8 cellular contexts compared by ENCODE assay signal in the genomic region with DNA sequence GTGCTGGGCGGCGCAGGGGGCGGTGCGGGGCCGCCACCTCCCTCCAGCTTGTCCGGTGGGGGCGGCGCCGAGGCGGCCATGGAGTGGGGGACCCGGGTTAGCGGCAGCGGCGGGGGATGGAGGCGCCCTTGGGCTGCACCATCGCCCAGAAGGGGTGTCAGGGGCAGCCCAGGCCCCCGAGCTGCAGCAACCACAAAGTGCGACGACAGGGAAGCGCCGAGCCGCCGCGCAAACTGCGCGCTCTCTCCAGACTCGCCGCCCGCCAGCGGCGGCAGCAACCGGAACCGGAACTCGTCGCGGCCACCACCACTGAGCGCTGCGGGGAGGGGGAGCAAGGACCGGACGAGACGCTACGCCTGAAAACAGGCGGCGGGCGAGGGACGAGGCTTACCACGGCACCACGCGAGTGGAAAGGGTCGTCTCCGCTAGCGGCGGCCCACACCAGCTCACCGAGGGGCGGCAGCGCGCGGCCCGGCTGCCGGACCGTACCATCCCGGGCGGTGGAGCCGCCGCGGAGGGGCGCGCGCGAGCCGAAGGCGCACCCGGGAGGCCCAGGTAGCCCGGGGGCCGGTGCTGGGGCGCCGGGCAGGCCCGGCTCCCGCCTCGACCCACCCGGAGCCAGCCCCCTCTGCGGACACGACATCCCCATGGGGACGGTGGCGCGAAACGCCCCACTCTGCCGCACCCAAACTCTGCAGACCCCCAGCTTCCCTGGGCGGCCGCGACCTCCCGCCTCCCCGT. TPM values are rescaled to one million over a fixed set of nuclear protein-coding genes. Genes with fewer than 3 reads are reported as not detected.
DNase-seq lines count a peak whose midpoint lies in the region; ATAC-seq and TF ChIP-seq lines count a peak whose summit lies in the region.

A gene with protein sequence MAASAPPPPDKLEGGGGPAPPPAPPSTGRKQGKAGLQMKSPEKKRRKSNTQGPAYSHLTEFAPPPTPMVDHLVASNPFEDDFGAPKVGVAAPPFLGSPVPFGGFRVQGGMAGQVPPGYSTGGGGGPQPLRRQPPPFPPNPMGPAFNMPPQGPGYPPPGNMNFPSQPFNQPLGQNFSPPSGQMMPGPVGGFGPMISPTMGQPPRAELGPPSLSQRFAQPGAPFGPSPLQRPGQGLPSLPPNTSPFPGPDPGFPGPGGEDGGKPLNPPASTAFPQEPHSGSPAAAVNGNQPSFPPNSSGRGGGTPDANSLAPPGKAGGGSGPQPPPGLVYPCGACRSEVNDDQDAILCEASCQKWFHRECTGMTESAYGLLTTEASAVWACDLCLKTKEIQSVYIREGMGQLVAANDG (minus strand): TSS at position 286 of the 741 bp plus-strand sequence. CDS start 206 bp downstream, at position 80.

- CTCF ChIA-PET in activated CD4-positive, alpha-beta T cell treated with anti-CD3 and anti-CD28 coated beads for 36 hours (lab: Charles Lee) = interaction anchor here (0.6 to 2.4 kb wide), 10 partner anchors 9 to 123 kb away, joined by 3 to 15 read pairs (median 3); a partner anchor contains a TSS

- peaks cover 39% of the 10 kb centered on the region for H3K36me3 Mint-ChIP-seq in activated CD4-positive, alpha-beta T cell treated with anti-CD3 and anti-CD28 coated beads for 36 hours (ENCODE audit: low read depth)

- H3K4me3 Mint-ChIP-seq in activated CD4-positive, alpha-beta T cell treated with anti-CD3 and anti-CD28 coated beads for 36 hours = peak within 1 kb of the TSS; percentile 91

- peak within 1 kb of the TSS; percentile 93 for H3K27ac Mint-ChIP-seq in activated CD4-positive, alpha-beta T cell treated with anti-CD3 and anti-CD28 coated beads for 36 hours

- H3K27me3 Mint-ChIP-seq in activated CD4-positive, alpha-beta T cell treated with anti-CD3 and anti-CD28 coated beads for 36 hours = no peaks in the 10 kb centered on the region

- peak; percentile 25 for TF ChIP-seq CTCF in AG09309 (IDR thresholded peaks at IDR 0.05; ENCODE audit: control insufficient read depth, insufficient read depth, low read depth, low read length, missing control alignments)

- POLR2A ChIA-PET in activated CD4-positive, alpha-beta T cell treated with anti-CD3 and anti-CD28 coated beads for 36 hours (lab: Charles Lee) = interaction anchor here (0.7 to 1.4 kb wide), 4 partner anchors 10 to 47 kb away, joined by 3 to 5 read pairs (median 4); a partner anchor contains a TSS

- no peak for DNase-seq in AG09309 (ENCODE audit: low read depth)
- DNase-seq in NCI-H345 treated with DMSO at 0.1 percent for 48 hours (lab: John Stamatoyannopoulos, UW; ENCODE audit: unreplicated experiment) = peak; percentile 83
- peak; percentile 90 for DNase-seq in activated CD4-positive, alpha-beta T cell treated with anti-CD3 and anti-CD28 coated beads for 36 hours
- DNase-seq in left colon = peak; percentile 74 to 90
- peak; percentile 82 to 83 for DNase-seq in stimulated activated CD4-positive, alpha-beta T cell treated with anti-CD3 and anti-CD28 coated beads, Interleukin-2, amount 100 ng/mL, for 24 hours

- peak; percentile 63 for ATAC-seq in GM18870 (IDR thresholded peaks at IDR 0.05; ENCODE audit: unreplicated experiment)
- peak; percentile 65 for ATAC-seq in HG03108 (IDR thresholded peaks at IDR 0.05; ENCODE audit: unreplicated experiment)
- peak; percentile 81 for ATAC-seq in activated CD4-positive, alpha-beta T cell treated with anti-CD3 and anti-CD28 coated beads for 36 hours
- peak; percentile 86 for ATAC-seq in left colon

- H3K27ac ChIP-seq in cingulate gyrus (ENCODE audit: low read depth, low read length) = peak within 1 kb of the TSS; percentile 99

- H3K4me1 Mint-ChIP-seq in activated CD4-positive, alpha-beta T cell treated with anti-CD3 and anti-CD28 coated beads for 36 hours = peaks cover 43% of the 10 kb centered on the region

- peak within 1 kb of the TSS; percentile 59 for H3K4me3 ChIP-seq in AG09309 (ENCODE audit: control insufficient read depth, low read depth, low read length)

- H3K9me3 Mint-ChIP-seq in activated CD4-positive, alpha-beta T cell treated with anti-CD3 and anti-CD28 coated beads for 36 hours (ENCODE audit: low read depth) = no peaks in the 10 kb centered on the region

- intact Hi-C loops in activated CD4-positive, alpha-beta T cell treated with anti-CD3 and anti-CD28 coated beads for 36 hours (cut with DNase I, micrococcal nuclease) = loop anchor here (1.0 to 5.0 kb wide), 11 partner anchors 12 to 353 kb away; a partner anchor contains a TSS
- intact Hi-C loops in left colon (cut with DNase I, micrococcal nuclease) = loop anchor here in 1 of 2 donors (10.0 kb wide), 1 partner anchor 53 kb away; no protein-coding TSS in a partner anchor

RNA-seq across cellular contexts. Expression of the gene that starts here (rescaled TPM):
- 10 to 100 TPM; 24.5 to 25.6 TPM for total RNA-seq in activated CD4-positive, alpha-beta T cell treated with anti-CD3 and anti-CD28 coated beads for 36 hours
- 10 to 100 TPM; 27.0 to 31.3 TPM for total RNA-seq in left colon
